ENCODE assay signal across 7 cellular contexts in the genomic region with DNA sequence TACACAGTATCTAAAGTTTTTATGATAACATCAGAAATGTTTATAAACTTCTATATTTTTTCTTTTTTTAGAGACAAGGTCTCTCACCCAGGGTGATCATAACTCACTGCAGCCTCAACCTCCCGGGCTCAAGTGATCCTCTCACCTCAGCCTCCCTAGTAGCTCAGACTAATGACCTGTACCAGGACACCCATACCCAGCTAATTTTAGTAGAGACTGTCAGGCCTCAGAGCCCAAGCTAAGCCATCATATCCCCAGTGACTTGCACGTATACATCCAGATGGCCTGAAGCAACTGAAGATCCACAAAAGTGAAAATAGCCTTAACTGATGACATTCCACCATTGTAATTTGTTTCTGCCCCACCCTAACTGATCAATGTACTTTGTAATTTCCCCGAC. TPM values are rescaled to one million over a fixed set of nuclear protein-coding genes. Genes with fewer than 3 reads are reported as not detected.
DNase-seq lines count a peak whose midpoint lies in the region; ATAC-seq and TF ChIP-seq lines count a peak whose summit lies in the region.
"Not testable (repeated sequence)": the region's sequence is repeated elsewhere in the genome, so short reads cannot be mapped to it uniquely, and the experiment has no call there.

No MANE protein-coding gene starts in this region.

- not testable (repeated sequence) for H3K27me3 Mint-ChIP-seq in CD8-positive, alpha-beta T cell (ENCODE audit: low read depth); activated CD4-positive, alpha-beta T cell treated with anti-CD3 and anti-CD28 coated beads, Interleukin-2, amount 10 ng/mL, durations not matched to agents 7 days and 5 days; effector memory CD8-positive, alpha-beta T cell; naive thymus-derived CD8-positive, alpha-beta T cell; progenitor cell of endocrine pancreas
- peaks cover 31% of the 10 kb centered on the region for H3K27me3 Mint-ChIP-seq in activated naive CD4-positive, alpha-beta T cell treated with anti-CD3 and anti-CD28 coated beads, Interleukin-2, amount 10 ng/mL, durations not matched to agents 7 days and 5 days

- peaks cover 29% of the 10 kb centered on the region for H3K4me1 ChIP-seq in CD8-positive, alpha-beta T cell (ENCODE audit: insufficient read depth, low read length)
- H3K4me1 ChIP-seq in Panc1 (ENCODE audit: control insufficient read depth, insufficient read depth, low read length) = not testable (repeated sequence)

- in situ Hi-C loops in Panc1 (cut with HindIII; ENCODE audit: low pct_unique_long_range_greater_than_20kb, low sequenced_read_pairs) = not testable (repeated sequence)

- H3K27me3 ChIP-seq in CD8-positive, alpha-beta T cell (ENCODE audit: insufficient read depth, low read length); Panc1 (ENCODE audit: control insufficient read depth, insufficient read depth, low read length): not testable (repeated sequence)

- intact Hi-C loops in CD8-positive, alpha-beta T cell (cut with DNase I, micrococcal nuclease) = loop anchor here in 1 of 2 experiments (1.0 to 10.0 kb wide), 5 partner anchors 40 to 428 kb away; a partner anchor contains a TSS
- intact Hi-C loops in Panc1 (cut with micrococcal nuclease; ENCODE audit: unreplicated experiment) = not testable (repeated sequence)

- CTCF ChIA-PET in CD8-positive, alpha-beta T cell (lab: Charles Lee) = interaction anchor here (1.1 kb wide), 1 partner anchor 10 kb away, joined by 3 read pairs; no protein-coding TSS in a partner anchor
- CTCF ChIA-PET in Panc1 (lab: Charles Lee) = not testable (repeated sequence)
- CTCF ChIA-PET in activated CD4-positive, alpha-beta T cell treated with anti-CD3 and anti-CD28 coated beads, Interleukin-2, amount 10 ng/mL, durations not matched to agents 7 days and 5 days (lab: Charles Lee) = interaction anchor here (0.7 kb wide), 2 partner anchors 130 to 411 kb away, joined by 3 to 4 read pairs; no protein-coding TSS in a partner anchor
- CTCF ChIA-PET in activated naive CD4-positive, alpha-beta T cell treated with anti-CD3 and anti-CD28 coated beads, Interleukin-2, amount 10 ng/mL, durations not matched to agents 7 days and 5 days (lab: Charles Lee) = interaction anchor here (0.9 to 1.7 kb wide), 2 partner anchors 17 to 42 kb away, joined by 3 read pairs; no protein-coding TSS in a partner anchor

- TF ChIP-seq CTCF in CD8-positive, alpha-beta T cell (IDR thresholded peaks at IDR 0.05); Panc1 (IDR thresholded peaks at IDR 0.05); progenitor cell of endocrine pancreas (IDR thresholded peaks at IDR 0.05; ENCODE audit: unreplicated experiment): not testable (repeated sequence)

- peak overlapping the region; percentile 98 for H3K27ac Mint-ChIP-seq in CD8-positive, alpha-beta T cell
- peak overlapping the region; percentile 98 for H3K27ac Mint-ChIP-seq in activated CD4-positive, alpha-beta T cell treated with anti-CD3 and anti-CD28 coated beads, Interleukin-2, amount 10 ng/mL, durations not matched to agents 7 days and 5 days
- H3K27ac Mint-ChIP-seq in activated naive CD4-positive, alpha-beta T cell treated with anti-CD3 and anti-CD28 coated beads, Interleukin-2, amount 10 ng/mL, durations not matched to agents 7 days and 5 days = peak overlapping the region; percentile 22
- not testable (repeated sequence) for H3K27ac Mint-ChIP-seq in effector memory CD8-positive, alpha-beta T cell
- H3K27ac Mint-ChIP-seq in naive thymus-derived CD8-positive, alpha-beta T cell = peak overlapping the region in 8 of 10 donors; percentile 12 to 100 (median 86)
- peak overlapping the region; percentile 99 for H3K27ac Mint-ChIP-seq in progenitor cell of endocrine pancreas

- peaks cover 19% of the 10 kb centered on the region for H3K36me3 Mint-ChIP-seq in CD8-positive, alpha-beta T cell
- H3K36me3 Mint-ChIP-seq in activated CD4-positive, alpha-beta T cell treated with anti-CD3 and anti-CD28 coated beads, Interleukin-2, amount 10 ng/mL, durations not matched to agents 7 days and 5 days (ENCODE audit: low read depth) = peaks cover 15% of the 10 kb centered on the region
- peaks cover 14% of the 10 kb centered on the region for H3K36me3 Mint-ChIP-seq in activated naive CD4-positive, alpha-beta T cell treated with anti-CD3 and anti-CD28 coated beads, Interleukin-2, amount 10 ng/mL, durations not matched to agents 7 days and 5 days
- peaks cover 24% of the 10 kb centered on the region for H3K36me3 Mint-ChIP-seq in effector memory CD8-positive, alpha-beta T cell (ENCODE audit: insufficient read depth)
- not testable (repeated sequence) for H3K36me3 Mint-ChIP-seq in naive thymus-derived CD8-positive, alpha-beta T cell; progenitor cell of endocrine pancreas (ENCODE audit: insufficient read depth)

- H3K4me3 ChIP-seq in CD8-positive, alpha-beta T cell (ENCODE audit: low read depth, low read length); Panc1 (ENCODE audit: low read depth in 2 of 2, low read length in 2 of 2): not testable (repeated sequence)

- H3K4me3 Mint-ChIP-seq in CD8-positive, alpha-beta T cell = peak overlapping the region; percentile 92
- H3K4me3 Mint-ChIP-seq in activated CD4-positive, alpha-beta T cell treated with anti-CD3 and anti-CD28 coated beads, Interleukin-2, amount 10 ng/mL, durations not matched to agents 7 days and 5 days; activated naive CD4-positive, alpha-beta T cell treated with anti-CD3 and anti-CD28 coated beads, Interleukin-2, amount 10 ng/mL, durations not matched to agents 7 days and 5 days: not testable (repeated sequence)
- peak overlapping the region; percentile 99 for H3K4me3 Mint-ChIP-seq in effector memory CD8-positive, alpha-beta T cell
- peak overlapping the region in 9 of 10 donors; percentile 51 to 100 (median 97) for H3K4me3 Mint-ChIP-seq in naive thymus-derived CD8-positive, alpha-beta T cell
- peak overlapping the region; percentile 29 for H3K4me3 Mint-ChIP-seq in progenitor cell of endocrine pancreas (ENCODE audit: low read depth)

- ATAC-seq in CD8-positive, alpha-beta T cell; Panc1; effector memory CD8-positive, alpha-beta T cell (replicated peaks); naive thymus-derived CD8-positive, alpha-beta T cell: not testable (repeated sequence)

- not testable (repeated sequence) for H3K9me3 Mint-ChIP-seq in CD8-positive, alpha-beta T cell; activated CD4-positive, alpha-beta T cell treated with anti-CD3 and anti-CD28 coated beads, Interleukin-2, amount 10 ng/mL, durations not matched to agents 7 days and 5 days; activated naive CD4-positive, alpha-beta T cell treated with anti-CD3 and anti-CD28 coated beads, Interleukin-2, amount 10 ng/mL, durations not matched to agents 7 days and 5 days; effector memory CD8-positive, alpha-beta T cell; naive thymus-derived CD8-positive, alpha-beta T cell; progenitor cell of endocrine pancreas (ENCODE audit: low read depth)

- H3K4me1 Mint-ChIP-seq in CD8-positive, alpha-beta T cell (ENCODE audit: low read depth) = peaks cover 39% of the 10 kb centered on the region
- H3K4me1 Mint-ChIP-seq in activated CD4-positive, alpha-beta T cell treated with anti-CD3 and anti-CD28 coated beads, Interleukin-2, amount 10 ng/mL, durations not matched to agents 7 days and 5 days = peaks cover 36% of the 10 kb centered on the region
- H3K4me1 Mint-ChIP-seq in activated naive CD4-positive, alpha-beta T cell treated with anti-CD3 and anti-CD28 coated beads, Interleukin-2, amount 10 ng/mL, durations not matched to agents 7 days and 5 days = peaks cover 34% of the 10 kb centered on the region
- H3K4me1 Mint-ChIP-seq in effector memory CD8-positive, alpha-beta T cell (ENCODE audit: low read depth in 2 of 2) = peaks cover 23 to 27% of the 10 kb centered on the region in 2 donors
- peaks cover 22 to 44% (median 39%) of the 10 kb centered on the region in 4 donors for H3K4me1 Mint-ChIP-seq in naive thymus-derived CD8-positive, alpha-beta T cell
- H3K4me1 Mint-ChIP-seq in progenitor cell of endocrine pancreas (ENCODE audit: low read depth) = peaks cover 16% of the 10 kb centered on the region

- not testable (repeated sequence) for H3K36me3 ChIP-seq in CD8-positive, alpha-beta T cell (ENCODE audit: insufficient read depth, low read length); Panc1 (ENCODE audit: control insufficient read depth, insufficient read depth, low read length)

- not testable (repeated sequence) for DNase-seq in CD8-positive, alpha-beta T cell; Panc1 (ENCODE audit: low read depth, low spot score); activated CD4-positive, alpha-beta T cell treated with anti-CD3 and anti-CD28 coated beads, Interleukin-2, amount 10 ng/mL, durations not matched to agents 7 days and 5 days; activated naive CD4-positive, alpha-beta T cell treated with anti-CD3 and anti-CD28 coated beads, Interleukin-2, amount 10 ng/mL, durations not matched to agents 7 days and 5 days; effector memory CD8-positive, alpha-beta T cell; naive thymus-derived CD8-positive, alpha-beta T cell; progenitor cell of endocrine pancreas (ENCODE audit: low spot score, unreplicated experiment)

- BruUV-seq in Panc1 (replicated peaks; lab: Mats Ljungman, UMichigan) = not testable (repeated sequence)

- not testable (repeated sequence) for H3K27ac ChIP-seq in CD8-positive, alpha-beta T cell (ENCODE audit: low read depth, low read length)
- H3K27ac ChIP-seq in Panc1 (ENCODE audit: low read length) = 0 out of 2 replicates have a peak overlapping the region, but pooled peaks have one; percentile 98

- POLR2A ChIA-PET in CD8-positive, alpha-beta T cell (lab: Charles Lee) = interaction anchor here (1.4 kb wide), 1 partner anchor 108 kb away, joined by 3 read pairs; no protein-coding TSS in a partner anchor
- POLR2A ChIA-PET in Panc1 (lab: Charles Lee); activated CD4-positive, alpha-beta T cell treated with anti-CD3 and anti-CD28 coated beads, Interleukin-2, amount 10 ng/mL, durations not matched to agents 7 days and 5 days (lab: Charles Lee): not testable (repeated sequence)
- POLR2A ChIA-PET in naive thymus-derived CD8-positive, alpha-beta T cell (lab: Charles Lee) = interaction anchor here (1.0 kb wide), 1 partner anchor 20 kb away, joined by 3 read pairs; no protein-coding TSS in a partner anchor

- H3K9me3 ChIP-seq in CD8-positive, alpha-beta T cell (ENCODE audit: low read length); Panc1 (ENCODE audit: control insufficient read depth, insufficient read depth, low read depth, low read length): not testable (repeated sequence)

RNA-seq across cellular contexts. Expression of a gene that starts 1.5 kb away (rescaled TPM):
- total RNA-seq in CD8-positive, alpha-beta T cell = 10 to 100 TPM; 60.3 to 61.0 TPM
- 63.7 TPM for total RNA-seq in Panc1 (2021; ENCODE audit: unreplicated experiment)
- 22.7 TPM for polyA plus RNA-seq in Panc1 (2012; ENCODE audit: insufficient read length)
- total RNA-seq in activated CD4-positive, alpha-beta T cell treated with anti-CD3 and anti-CD28 coated beads, Interleukin-2, amount 10 ng/mL, durations not matched to agents 7 days and 5 days = 10 to 100 TPM; 58.7 to 69.0 TPM
- 10 to 100 TPM; 90.2 to 92.5 TPM for total RNA-seq in naive thymus-derived CD8-positive, alpha-beta T cell
- polyA plus RNA-seq in naive thymus-derived CD8-positive, alpha-beta T cell = 10 to 100 TPM; 26.4 to 48.1 (median 31.3) TPM
- total RNA-seq in progenitor cell of endocrine pancreas = 69.0 and 74.2 TPM in 2 replicates

RNA-seq across cellular contexts. Expression of a gene that starts 45.5 kb away (rescaled TPM):
- total RNA-seq in CD8-positive, alpha-beta T cell = 10 to 100 TPM; 35.6 to 38.6 TPM
- total RNA-seq in Panc1 (2021; ENCODE audit: unreplicated experiment) = 62.1 TPM
- 37.1 TPM for polyA plus RNA-seq in Panc1 (2012; ENCODE audit: insufficient read length)
- total RNA-seq in activated CD4-positive, alpha-beta T cell treated with anti-CD3 and anti-CD28 coated beads, Interleukin-2, amount 10 ng/mL, durations not matched to agents 7 days and 5 days = 10 to 100 TPM; 46.3 to 52.3 TPM
- 10 to 100 TPM; 28.1 to 29.6 TPM for total RNA-seq in naive thymus-derived CD8-positive, alpha-beta T cell
- polyA plus RNA-seq in naive thymus-derived CD8-positive, alpha-beta T cell = 10 to 100 TPM; 27.0 to 42.3 (median 34.4) TPM
- 41.1 and 42.7 TPM in 2 replicates for total RNA-seq in progenitor cell of endocrine pancreas
